In genomic region chr3:187777331-187778046, GRCh38 we compare ENCODE assay signal across 8 cellular contexts. TPM values are rescaled to one million over a fixed set of nuclear protein-coding genes. Genes with fewer than 3 reads are reported as not detected.
DNase-seq lines count a peak whose midpoint lies in the region; ATAC-seq, FAIRE-seq and TF ChIP-seq lines count a peak whose summit lies in the region.

No MANE protein-coding gene starts in this region.

- no peaks in the 10 kb centered on the region for H3K9me2 ChIP-seq in OCI-LY7 (ENCODE audit: insufficient read depth, low read length)

- H3K27ac ChIP-seq in OCI-LY7 (ENCODE audit: low read depth, low read length, poor library complexity, severe bottlenecking) (no peak overlapping the region), astrocyte (ENCODE audit: low read depth, low read length) (no peak overlapping the region), small intestine (ENCODE audit: low read depth in 1 of 2, low read length in 1 of 2) (no peak overlapping the region)

- H4K20me1 ChIP-seq in OCI-LY7 (ENCODE audit: insufficient read depth, low read length) = no peaks in the 10 kb centered on the region
- no peaks in the 10 kb centered on the region for H4K20me1 ChIP-seq in astrocyte (ENCODE audit: insufficient read depth, low read length)

- intact Hi-C loops in CD14-positive monocyte (cut with micrococcal nuclease) = loop anchor here in 1 of 2 donors (5.0 to 10.0 kb wide), 4 partner anchors 77 to 377 kb away; partner anchors contain the start of gene LPP
- intact Hi-C loops in OCI-LY7 (cut with micrococcal nuclease; ENCODE audit: unreplicated experiment) = no loop called here

- FAIRE-seq in astrocyte (lab: Jason Lieb, UNC) = peak; percentile 59
- FAIRE-seq in small intestine (lab: Jason Lieb, UNC) = no peak

- H3K27ac Mint-ChIP-seq in CD14-positive monocyte (peak overlapping the region; percentile 95 to 100 (median 98)), astrocyte (ENCODE audit: unreplicated experiment) (peak overlapping the region; percentile 11), WTC11 (no peak overlapping the region)

- H3K79me2 ChIP-seq in OCI-LY7 (ENCODE audit: insufficient read depth, low read depth, low read length) (no peaks in the 10 kb centered on the region), astrocyte (ENCODE audit: insufficient read depth, low read length) (no peaks in the 10 kb centered on the region)

- H3K27me3 Mint-ChIP-seq in CD14-positive monocyte (ENCODE audit: low read depth in 3 of 3) (peaks cover 0 to 4% (median 2%) of the 10 kb centered on the region in 3 donors), astrocyte (ENCODE audit: low read depth, unreplicated experiment) (no peaks in the 10 kb centered on the region), WTC11 (ENCODE audit: low read depth) (no peaks in the 10 kb centered on the region)

- DNase-seq in CD14-positive monocyte (ENCODE audit: low spot score) = peak; percentile 80
- DNase-seq in OCI-LY7 (ENCODE audit: low spot score) = no peak
- peak; percentile 8 for DNase-seq in astrocyte (ENCODE audit: low read depth)
- peak; percentile 40 for DNase-seq in small intestine
- no peak for DNase-seq in NCI-H345 treated with DMSO at 0.1 percent for 48 hours (lab: John Stamatoyannopoulos, UW; ENCODE audit: unreplicated experiment)
- no peak for DNase-seq in NCI-H2171 treated with DMSO at 0.1 percent for 48 hours (lab: John Stamatoyannopoulos, UW)
- no peak for DNase-seq in WTC11 (ENCODE audit: low spot score)

- no peaks in the 10 kb centered on the region for H3K9me3 ChIP-seq in OCI-LY7 (ENCODE audit: low read length)
- H3K9me3 ChIP-seq in astrocyte (ENCODE audit: insufficient read depth, low read depth, low read length) = no peaks in the 10 kb centered on the region
- no peaks in the 10 kb centered on the region for H3K9me3 ChIP-seq in small intestine (ENCODE audit: control insufficient read depth, low read depth)

- POLR2A ChIA-PET in OCI-LY7 (lab: Charles Lee) = interaction anchor here (0.5 to 1.2 kb wide), 3 partner anchors 28 to 373 kb away, joined by 3 read pairs; no protein-coding TSS in a partner anchor
- POLR2A ChIA-PET in WTC11 (lab: Charles Lee) = no interaction called here

- H3K4me3 Mint-ChIP-seq in CD14-positive monocyte (peak overlapping the region in 1 of 2 donors; percentile 72), astrocyte (ENCODE audit: unreplicated experiment) (no peak overlapping the region), WTC11 (no peak overlapping the region)

- H2AFZ ChIP-seq in OCI-LY7 (ENCODE audit: low read length) (peak overlapping the region; percentile 42; the same call in 1 of the 2 replicates), astrocyte (ENCODE audit: low read depth, low read length) (no peak overlapping the region)

- no peaks in the 10 kb centered on the region for H3K27me3 ChIP-seq in astrocyte (ENCODE audit: insufficient read depth, low read length)
- H3K27me3 ChIP-seq in small intestine (ENCODE audit: control insufficient read depth in 2 of 2, insufficient read depth in 2 of 2, low read length in 2 of 2) = no peaks in the 10 kb centered on the region

- 67 to 75% (median 72%) methylated on average over 6 of the region's 6 CpGs for WGBS in small intestine, 3 donors

- H3K4me3 ChIP-seq in OCI-LY7 (ENCODE audit: low read depth, low read length, poor library complexity, severe bottlenecking) (no peak overlapping the region), astrocyte (ENCODE audit: insufficient read depth, low read depth, low read length) (no peak overlapping the region), small intestine (ENCODE audit: low read depth in 1 of 2, low read length in 2 of 2) (no peak overlapping the region)

- ATAC-seq in GM21737 (IDR thresholded peaks at IDR 0.05; ENCODE audit: unreplicated experiment) (peak; percentile 47), WTC11 (no peak)

- no TSS peak for BruUV-seq in OCI-LY7 (replicated peaks; lab: Mats Ljungman, UMichigan)

- H3K4me1 ChIP-seq in OCI-LY7 (ENCODE audit: insufficient read depth, low read length, poor library complexity, severe bottlenecking) (peaks cover 36% of the 10 kb centered on the region), astrocyte (ENCODE audit: insufficient read depth, low read length) (no peaks in the 10 kb centered on the region), small intestine (ENCODE audit: control insufficient read depth in 2 of 2, insufficient read depth in 1 of 2, low read depth in 1 of 2, low read length in 1 of 2) (no peaks in the 10 kb centered on the region)

- no peaks in the 10 kb centered on the region for H3K9me3 Mint-ChIP-seq in CD14-positive monocyte
- H3K9me3 Mint-ChIP-seq in astrocyte (ENCODE audit: unreplicated experiment) = no peaks in the 10 kb centered on the region
- H3K9me3 Mint-ChIP-seq in WTC11 = no peaks in the 10 kb centered on the region

- H3K36me3 Mint-ChIP-seq in CD14-positive monocyte (peaks cover 0 to under 1% of the 10 kb centered on the region in 2 donors), astrocyte (ENCODE audit: low read depth, unreplicated experiment) (no peaks in the 10 kb centered on the region), WTC11 (no peaks in the 10 kb centered on the region)

- no peaks in the 10 kb centered on the region for H3K36me3 ChIP-seq in OCI-LY7 (ENCODE audit: insufficient read depth, low read length)
- no peaks in the 10 kb centered on the region for H3K36me3 ChIP-seq in astrocyte (ENCODE audit: insufficient read depth, low read length)
- H3K36me3 ChIP-seq in small intestine (ENCODE audit: control insufficient read depth in 2 of 2, insufficient read depth in 2 of 2, low read length in 2 of 2) = no peaks in the 10 kb centered on the region

- H3K4me2 ChIP-seq in OCI-LY7 (ENCODE audit: low read length) = peak overlapping the region; percentile 18; the same call in 1 of the 2 replicates
- H3K4me2 ChIP-seq in astrocyte (ENCODE audit: low read length) = peak overlapping the region; percentile 31

- no peak for TF ChIP-seq CTCF in CD14-positive monocyte (IDR thresholded peaks at IDR 0.05)
- no peak for TF ChIP-seq CTCF in OCI-LY7 (conservative IDR thresholded peaks at IDR 0.05; ENCODE audit: low read length)
- no peak for TF ChIP-seq CTCF in astrocyte (IDR thresholded peaks at IDR 0.05; ENCODE audit: insufficient read depth, low read depth, low read length)
- TF ChIP-seq CTCF in WTC11 (IDR thresholded peaks at IDR 0.05) = no peak

- H3K9ac ChIP-seq in astrocyte (ENCODE audit: low read length) = no peak overlapping the region

- H3K4me1 Mint-ChIP-seq in CD14-positive monocyte (peaks cover 56% of the 10 kb centered on the region), astrocyte (ENCODE audit: low read depth, unreplicated experiment) (peaks cover 13% of the 10 kb centered on the region), WTC11 (peaks cover 20% of the 10 kb centered on the region)

- CTCF ChIA-PET in OCI-LY7 (lab: Charles Lee; ENCODE audit: unreplicated experiment) (no interaction called here), WTC11 (lab: Charles Lee) (no interaction called here)

TF ChIP-seq in WTC11, 78 proteins besides CTCF, POLR2A, EP300 and RAD21:
- TF ChIP-seq, protein P1, sequence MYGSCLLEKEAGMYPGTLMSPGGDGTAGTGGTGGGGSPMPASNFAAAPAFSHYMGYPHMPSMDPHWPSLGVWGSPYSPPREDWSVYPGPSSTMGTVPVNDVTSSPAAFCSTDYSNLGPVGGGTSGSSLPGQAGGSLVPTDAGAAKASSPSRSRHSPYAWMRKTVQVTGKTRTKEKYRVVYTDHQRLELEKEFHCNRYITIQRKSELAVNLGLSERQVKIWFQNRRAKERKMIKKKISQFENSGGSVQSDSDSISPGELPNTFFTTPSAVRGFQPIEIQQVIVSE (CRISPR knock-in tag; IDR thresholded peaks at IDR 0.05; ENCODE audit: borderline replicate concordance) = no peak
TF ChIP-seq in WTC11: peak in this region for 0.

RNA-seq across cellular contexts. Expression of gene BCL6, which starts 32.2 kb away (rescaled TPM):
- polyA plus RNA-seq in CD14-positive monocyte (10 to 100 TPM; 33.2 to 34.9 TPM), small intestine (10 to 100 TPM in 1 of 3 donors, 1 to 10 TPM in 2; 3.2 to 15.5 (median 3.6) TPM)
- total RNA-seq in OCI-LY7 (2014; rRNA removed; shearing (Covaris generic)) = 62.4 and 65.6 TPM in 2 replicates
- total RNA-seq in OCI-LY7 (2022) (251 and 256 TPM in 2 replicates), astrocyte (46.0 and 46.2 TPM in 2 replicates), WTC11 (2021) (10.2 to 11.8 TPM (median 11.2 TPM) in 3 replicates)

Comparison
In these comparisons a context has a peak if more than half of its experiments do, and no peak if none do; other contexts are left out.
1. DNase-seq: peak in CD14-positive monocyte (single experiment), astrocyte (single experiment) and small intestine (single experiment); none in OCI-LY7 (single experiment), NCI-H345 treated with DMSO at 0.1 percent for 48 hours (single experiment), NCI-H2171 treated with DMSO at 0.1 percent for 48 hours (single experiment) and WTC11 (single experiment).